Comparison of ENCODE assay signal across 8 cellular contexts in genomic region chr3:142828703-142829304, GRCh38.
DNase-seq lines count a peak whose midpoint lies in the region; ATAC-seq and TF ChIP-seq lines count a peak whose summit lies in the region.

No MANE protein-coding gene starts in this region.

- no peak overlapping the region for H3K27ac Mint-ChIP-seq in activated CD4-positive, alpha-beta T cell treated with anti-CD3 and anti-CD28 coated beads, Interleukin-2, amount 10 ng/mL, durations not matched to agents 7 days and 5 days

- POLR2A ChIA-PET in activated CD4-positive, alpha-beta T cell treated with anti-CD3 and anti-CD28 coated beads, Interleukin-2, amount 10 ng/mL, durations not matched to agents 7 days and 5 days (lab: Charles Lee): no interaction called here

- peak; percentile 88 for TF ChIP-seq CTCF in GM20000 (IDR thresholded peaks at IDR 0.05; ENCODE audit: extremely low read depth, missing control alignments)

- ATAC-seq in HG03558 (IDR thresholded peaks at IDR 0.05; ENCODE audit: extremely low read depth, unreplicated experiment): peak; percentile 98

- CTCF ChIA-PET in activated CD4-positive, alpha-beta T cell treated with anti-CD3 and anti-CD28 coated beads, Interleukin-2, amount 10 ng/mL, durations not matched to agents 7 days and 5 days (lab: Charles Lee): interaction anchor here (0.6 to 2.1 kb wide), 17 partner anchors 12 to 376 kb away, joined by 3 to 12 read pairs (median 3); no protein-coding TSS in a partner anchor

- DNase-seq in D341Med (ENCODE audit: low spot score) (peak; percentile 86), GM20000 (ENCODE audit: low spot score) (peak; percentile 71), NCI-H526 treated with DMSO at 0.1 percent for 48 hours (lab: John Stamatoyannopoulos, UW) (peak; percentile 51), ecto neural progenitor cell (ENCODE audit: low spot score) (peak; percentile 80), medulla oblongata (ENCODE audit: extremely low spot score) (peak; percentile 87)
- peak; percentile 73 for DNase-seq in activated CD4-positive, alpha-beta T cell treated with anti-CD3 and anti-CD28 coated beads, Interleukin-2, amount 10 ng/mL, durations not matched to agents 7 days and 5 days
- DNase-seq in stimulated activated CD8-positive, alpha-beta memory T cell treated with anti-CD3 and anti-CD28 coated beads, Interleukin-2, amount 100 ng/mL, for 48 hours (ENCODE audit: low read depth in 2 of 2): peak; percentile 47 to 61

- peaks cover 15% of the 10 kb centered on the region for H3K27me3 Mint-ChIP-seq in activated CD4-positive, alpha-beta T cell treated with anti-CD3 and anti-CD28 coated beads, Interleukin-2, amount 10 ng/mL, durations not matched to agents 7 days and 5 days

- H3K4me1 Mint-ChIP-seq in activated CD4-positive, alpha-beta T cell treated with anti-CD3 and anti-CD28 coated beads, Interleukin-2, amount 10 ng/mL, durations not matched to agents 7 days and 5 days: no peaks in the 10 kb centered on the region

- no peaks in the 10 kb centered on the region for H3K9me3 Mint-ChIP-seq in activated CD4-positive, alpha-beta T cell treated with anti-CD3 and anti-CD28 coated beads, Interleukin-2, amount 10 ng/mL, durations not matched to agents 7 days and 5 days

- no peaks in the 10 kb centered on the region for H3K36me3 Mint-ChIP-seq in activated CD4-positive, alpha-beta T cell treated with anti-CD3 and anti-CD28 coated beads, Interleukin-2, amount 10 ng/mL, durations not matched to agents 7 days and 5 days (ENCODE audit: low read depth)

- no peak overlapping the region for H3K4me3 Mint-ChIP-seq in activated CD4-positive, alpha-beta T cell treated with anti-CD3 and anti-CD28 coated beads, Interleukin-2, amount 10 ng/mL, durations not matched to agents 7 days and 5 days

Comparison
In these comparisons a context has a peak if more than half of its experiments do, and no peak if none do; other contexts are left out.
1. Peak in every context shown above with its lines: DNase-seq and ATAC-seq.